In the genomic region with DNA sequence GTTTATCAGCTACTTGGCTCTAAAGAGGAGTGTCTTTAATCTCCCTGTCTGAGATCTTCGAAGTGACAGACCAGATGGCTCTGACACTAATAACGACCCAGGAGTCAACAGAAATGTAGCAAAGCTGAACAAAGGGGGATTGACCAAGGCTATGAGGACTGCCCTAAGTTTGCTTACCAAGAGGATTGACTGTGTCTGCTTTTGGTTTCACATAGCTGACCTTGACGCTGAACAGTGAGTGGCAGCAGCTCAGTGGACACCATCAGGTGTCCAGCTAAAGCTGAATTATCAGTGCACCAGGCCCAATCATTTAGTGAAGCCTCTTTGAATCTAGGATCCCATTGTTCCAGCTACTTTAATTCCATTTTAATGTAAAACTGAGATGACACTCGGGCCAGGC, we compare ENCODE assay signal across 8 cellular contexts.
"Had no signal": no experiment of that assay in that cellular context is flagged by ENCODE, and none has a peak within 500 bp of the region (broad histone marks: within the 10 kb centered on the region; RNA-seq: fewer than 3 reads in every experiment).

No MANE protein-coding gene starts in this region.

- H3K9me3 ChIP-seq: stomach, thoracic aorta, uterus had no signal

- H3K27ac ChIP-seq: coronary artery, stomach, thoracic aorta, uterus had no signal

- H3K27me3 ChIP-seq: stomach, uterus had no signal

- DNase-seq: activated B cell treated with CpG ODN at 0.5 μM for 24 hours; activated CD8-positive, alpha-beta memory T cell treated with anti-CD3 and anti-CD28 coated beads for 24 hours; activated T-cell treated with anti-CD3 and anti-CD28 coated beads for 4 hours; effector CD4-positive, alpha-beta T cell; stomach had no signal

- H3K36me3 ChIP-seq: stomach, thoracic aorta, uterus had no signal

- H3K4me1 ChIP-seq: stomach, uterus had no signal

- H3K4me3 ChIP-seq: coronary artery, stomach, thoracic aorta, uterus had no signal
